ENCODE assay signal across 9 cellular contexts in genomic region chr17:39165178-39165843, GRCh38. TPM values are rescaled to one million over a fixed set of nuclear protein-coding genes. Genes with fewer than 3 reads are reported as not detected.
DNase-seq lines count a peak whose midpoint lies in the region; ATAC-seq and TF ChIP-seq lines count a peak whose summit lies in the region.
"Had no signal": no experiment of that assay in that cellular context is flagged by ENCODE, and none has a peak within 500 bp of the region (broad histone marks: within the 10 kb centered on the region; RNA-seq: fewer than 3 reads in every experiment).

No MANE protein-coding gene starts in this region.

- ATAC-seq in HG03139 (IDR thresholded peaks at IDR 0.05; ENCODE audit: unreplicated experiment) (no peak), GM21619 (IDR thresholded peaks at IDR 0.05; ENCODE audit: unreplicated experiment) (no peak)

- CTCF ChIA-PET in AG04449 (lab: Yijun Ruan, JAX), result interaction anchor here (0.8 to 10.9 kb wide), 41 partner anchors 11 to 387 kb away, joined by 3 to 208 read pairs (median 5); partner anchors contain the start of genes CACNB1, PLXDC1 and RPL19

- H3K36me3 Mint-ChIP-seq in IgD-negative memory B cell, result no peaks in the 10 kb centered on the region
- H3K36me3 Mint-ChIP-seq in nephron (ENCODE audit: low read depth), result no peaks in the 10 kb centered on the region

- no peak for TF ChIP-seq CTCF in AG04449 (IDR thresholded peaks at IDR 0.05; ENCODE audit: insufficient read depth, low read length, missing control alignments)
- no peak for TF ChIP-seq CTCF in epithelial cell of proximal tubule (conservative IDR thresholded peaks at IDR 0.05; ENCODE audit: low read depth, low read length)
- TF ChIP-seq CTCF in nephron (IDR thresholded peaks at IDR 0.05; ENCODE audit: unreplicated experiment in 3 of 3), result no peak

- peaks cover 24% of the 10 kb centered on the region for H3K27me3 Mint-ChIP-seq in IgD-negative memory B cell
- H3K27me3 Mint-ChIP-seq in nephron (ENCODE audit: low read depth), result peaks cover 46% of the 10 kb centered on the region

- H3K4me1 Mint-ChIP-seq in IgD-negative memory B cell (peaks cover 13 to 22% (median 17%) of the 10 kb centered on the region in 3 donors), nephron (peaks cover 19% of the 10 kb centered on the region)

- peak overlapping the region; percentile 52 to 95 (median 94) for H3K4me3 Mint-ChIP-seq in IgD-negative memory B cell
- H3K4me3 Mint-ChIP-seq in nephron, result peak overlapping the region; percentile 84 to 88 (median 87)

- H3K27ac Mint-ChIP-seq in IgD-negative memory B cell (peak overlapping the region in 1 of 3 donors; percentile 1), nephron (peak overlapping the region in 2 of 3 experiments; percentile 2 to 9)

- POLR2A ChIA-PET in AG04449 (lab: Yijun Ruan, JAX), result interaction anchor here (0.6 to 1.6 kb wide), 4 partner anchors 8 to 312 kb away, joined by 3 to 5 read pairs (median 4); partner anchors contain the start of gene RPL23

- peaks cover 0 to 2% (median 0%) of the 10 kb centered on the region in 3 donors for H3K9me3 Mint-ChIP-seq in IgD-negative memory B cell
- H3K9me3 Mint-ChIP-seq in nephron, result no peaks in the 10 kb centered on the region

- DNase-seq in AG04449 (ENCODE audit: low read depth, low spot score) (no peak), epithelial cell of proximal tubule (ENCODE audit: low read depth) (no peak), NCI-H1417 treated with DMSO at 0.1 percent for 48 hours (lab: John Stamatoyannopoulos, UW) (no peak)
- no peak for DNase-seq in central memory CD4-positive, alpha-beta T cell

- peak overlapping the region; percentile 55 for H3K4me3 ChIP-seq in AG04449 (ENCODE audit: low read depth, low read length)
- H3K4me3 ChIP-seq in epithelial cell of proximal tubule (ENCODE audit: low read depth, low read length), result peak overlapping the region; percentile 51

RNA-seq across cellular contexts. Expression of gene ARL5C, which starts 0.7 kb away (rescaled TPM):
- not detected for polyA plus RNA-seq in IgD-negative memory B cell
- not detected in 2 replicates for total RNA-seq in epithelial cell of proximal tubule
- total RNA-seq: HT1080 had no signal

RNA-seq across cellular contexts. Expression of gene PLXDC1, which starts 13.9 kb away (rescaled TPM):
- not detected for polyA plus RNA-seq in IgD-negative memory B cell
- total RNA-seq in epithelial cell of proximal tubule, result not detected in 2 replicates

RNA-seq across cellular contexts. Expression of gene CACNB1, which starts 32.2 kb away (rescaled TPM):
- 0.45 TPM for polyA plus RNA-seq in IgD-negative memory B cell
- total RNA-seq in epithelial cell of proximal tubule, result 2.4 and 5.9 TPM in 2 replicates

RNA-seq across cellular contexts. Expression of gene RPL19, which starts 34.8 kb away (rescaled TPM):
- 3,435 TPM for polyA plus RNA-seq in IgD-negative memory B cell
- 2,234 and 2,474 TPM in 2 replicates for total RNA-seq in epithelial cell of proximal tubule
